11 cellular contexts compared by ENCODE assay signal in the genomic region with DNA sequence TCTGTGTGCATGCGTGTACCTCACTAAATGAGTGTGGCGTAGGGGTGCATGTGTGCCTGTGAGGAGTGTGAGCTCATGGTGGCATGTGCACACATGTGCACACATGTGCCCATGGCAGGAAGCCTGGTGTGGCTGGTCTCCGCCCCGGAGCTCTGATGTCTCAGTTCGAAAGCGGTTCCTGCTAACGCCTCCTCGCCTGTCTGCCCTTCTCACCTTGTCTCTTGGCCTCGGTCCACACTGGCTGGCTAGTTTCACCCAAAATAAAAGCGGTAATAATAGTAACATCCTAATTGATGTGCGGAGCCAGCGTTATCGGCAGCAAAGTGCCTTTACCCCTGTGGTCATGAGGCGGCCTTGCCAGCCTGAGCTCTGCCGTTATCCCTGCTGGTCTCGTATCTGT.
DNase-seq lines count a peak whose midpoint lies in the region; ATAC-seq and TF ChIP-seq lines count a peak whose summit lies in the region.
"Had no signal": no experiment of that assay in that cellular context is flagged by ENCODE, and none has a peak within 500 bp of the region (broad histone marks: within the 10 kb centered on the region; RNA-seq: fewer than 3 reads in every experiment).

No MANE protein-coding gene starts in this region.

- H3K4ac ChIP-seq in trophoblast cell (ENCODE audit: low read depth, low read length) = no peak overlapping the region

- no peak overlapping the region for H3K23ac ChIP-seq in trophoblast cell (ENCODE audit: low read length)

- H3F3A ChIP-seq in GM23338 (replicated peaks; ENCODE audit: low read depth) = no peaks in the 10 kb centered on the region

- H3K27me3 ChIP-seq in BLaER1 treated with 17β-estradiol and CSF1 and Interleukin-3, amounts not matched to agents 10 nM and 100 nM = no peaks in the 10 kb centered on the region; a peak in 1 of 22 replicates
- H3K27me3 ChIP-seq in GM23338 (ENCODE audit: insufficient read depth) (no peaks in the 10 kb centered on the region), trophoblast cell (ENCODE audit: insufficient read depth, low read length) (no peaks in the 10 kb centered on the region)
- H3K27me3 ChIP-seq: BE2C had no signal

- CTCF ChIA-PET in WTC11 (lab: Charles Lee) = no interaction called here

- no peak overlapping the region for H2BK120ac ChIP-seq in trophoblast cell (ENCODE audit: insufficient read depth, low read length, poor library complexity)

- H3K79me1 ChIP-seq in trophoblast cell (ENCODE audit: low read length) = no peaks in the 10 kb centered on the region

- no peaks in the 10 kb centered on the region for H3K9me3 Mint-ChIP-seq in GM23338
- H3K9me3 Mint-ChIP-seq in WTC11 = no peaks in the 10 kb centered on the region
- H3K9me3 Mint-ChIP-seq: CD8-positive, alpha-beta memory T cell had no signal

- H3K79me2 ChIP-seq in GM23338 (replicated peaks; ENCODE audit: insufficient read depth) (no peaks in the 10 kb centered on the region), trophoblast cell (ENCODE audit: control insufficient read depth, insufficient read depth, low read length, poor library complexity) (no peaks in the 10 kb centered on the region)

- ATAC-seq in GM23338 = no peak
- no peak for ATAC-seq in WTC11
- no peak for ATAC-seq in HG02885 (IDR thresholded peaks at IDR 0.05; ENCODE audit: poor library complexity, unreplicated experiment)
- ATAC-seq: A549 had no signal

- H3K27me3 Mint-ChIP-seq in GM23338 (ENCODE audit: insufficient read depth, low read depth, poor library complexity) (peaks cover 2% of the 10 kb centered on the region), WTC11 (ENCODE audit: low read depth) (no peaks in the 10 kb centered on the region)

- no peak overlapping the region for H2AK5ac ChIP-seq in trophoblast cell (ENCODE audit: low read length)

- H3K18ac ChIP-seq in trophoblast cell (ENCODE audit: low read length) = no peak overlapping the region

- no peak overlapping the region for H2BK12ac ChIP-seq in trophoblast cell (ENCODE audit: low read length)

- H3K4me1 ChIP-seq in BLaER1 treated with 17β-estradiol and CSF1 and Interleukin-3, amounts not matched to agents 10 nM and 100 nM = peaks cover 43 to 100% (median 98%) of the 10 kb centered on the region in 10 experiments
- H3K4me1 ChIP-seq in GM23338 (ENCODE audit: insufficient read depth) = no peaks in the 10 kb centered on the region
- no peaks in the 10 kb centered on the region for H3K4me1 ChIP-seq in trophoblast cell (ENCODE audit: control insufficient read depth in 1 of 2, insufficient read depth in 2 of 2, low read length in 2 of 2)
- H3K4me1 ChIP-seq: A549, BE2C, HAP-1 had no signal

- no peak overlapping the region for H4K12ac ChIP-seq in trophoblast cell (ENCODE audit: low read depth, low read length)

- 0 out of 2 replicates have a peak overlapping the region, but pooled peaks have one; percentile 34 for H3K27ac Mint-ChIP-seq in GM23338
- H3K27ac Mint-ChIP-seq in WTC11 = peak overlapping the region; percentile 22

- no peak overlapping the region for H3K14ac ChIP-seq in trophoblast cell (ENCODE audit: low read length)

- peak overlapping the region in 6 of 11 experiments; percentile 58 to 92 (median 82); a peak in 11 of 22 replicates for H3K27ac ChIP-seq in BLaER1 treated with 17β-estradiol and CSF1 and Interleukin-3, amounts not matched to agents 10 nM and 100 nM
- H3K27ac ChIP-seq in GM23338 (ENCODE audit: low read depth) (no peak overlapping the region), trophoblast cell (ENCODE audit: low read depth, low read length) (no peak overlapping the region)
- H3K27ac ChIP-seq: A549 had no signal

- H3K4me3 Mint-ChIP-seq in GM23338 (no peak overlapping the region), WTC11 (no peak overlapping the region)
- H3K4me3 Mint-ChIP-seq: CD8-positive, alpha-beta memory T cell had no signal

- DNase-seq in GM23338 (ENCODE audit: low spot score) = no peak
- no peak for DNase-seq in WTC11 (ENCODE audit: low spot score)
- no peak for DNase-seq in trophoblast cell
- no peak for DNase-seq in KG1 (lab: John Stamatoyannopoulos, UW)
- DNase-seq: BE2C; CD8-positive, alpha-beta memory T cell; GOT3 had no signal

- no peaks in the 10 kb centered on the region for H3K36me3 ChIP-seq in BLaER1 treated with 17β-estradiol and CSF1 and Interleukin-3, amounts not matched to agents 10 nM and 100 nM
- H3K36me3 ChIP-seq in GM23338 (ENCODE audit: insufficient read depth) = no peaks in the 10 kb centered on the region
- no peaks in the 10 kb centered on the region for H3K36me3 ChIP-seq in trophoblast cell (ENCODE audit: control insufficient read depth in 1 of 2, insufficient read depth in 2 of 2, low read length in 2 of 2)
- H3K36me3 ChIP-seq: BE2C, HAP-1 had no signal

- H4K8ac ChIP-seq in trophoblast cell (ENCODE audit: low read depth, low read length) = no peak overlapping the region

- peaks cover 3% of the 10 kb centered on the region; the same call in 1 of the 3 replicates for H3K4me1 Mint-ChIP-seq in GM23338
- no peaks in the 10 kb centered on the region for H3K4me1 Mint-ChIP-seq in WTC11

- no peak overlapping the region for H4K91ac ChIP-seq in trophoblast cell (ENCODE audit: low read depth, low read length)

- H3K36me3 Mint-ChIP-seq in GM23338 (ENCODE audit: low read depth) = no peaks in the 10 kb centered on the region
- no peaks in the 10 kb centered on the region for H3K36me3 Mint-ChIP-seq in WTC11
- H3K36me3 Mint-ChIP-seq: CD8-positive, alpha-beta memory T cell had no signal

- no peak overlapping the region for H2BK5ac ChIP-seq in trophoblast cell (ENCODE audit: low read depth, low read length, poor library complexity)

- H3K9me2 ChIP-seq in GM23338 (ENCODE audit: insufficient read depth) = no peaks in the 10 kb centered on the region

- H3K9me3 ChIP-seq in BLaER1 treated with 17β-estradiol and CSF1 and Interleukin-3, amounts not matched to agents 10 nM and 100 nM (replicated peaks in 1 of 11) = no peaks in the 10 kb centered on the region
- H3K9me3 ChIP-seq in trophoblast cell (ENCODE audit: insufficient read depth, low read depth, low read length) = peaks cover 2% of the 10 kb centered on the region
- H3K9me3 ChIP-seq: A549, HAP-1 had no signal

- POLR2A ChIA-PET in WTC11 (lab: Charles Lee) = no interaction called here

- WGBS in trophoblast cell (ENCODE audit: extremely low coverage, insufficient coverage, insufficient read length) = no CpG with 5 or more reads among the region's 16 CpGs

- no peak for TF ChIP-seq CTCF in GM23338 (conservative IDR thresholded peaks at IDR 0.05; ENCODE audit: low read depth in 2 of 2)
- TF ChIP-seq CTCF in WTC11 (IDR thresholded peaks at IDR 0.05) = no peak

- H3K9ac ChIP-seq in BLaER1 treated with 17β-estradiol and CSF1 and Interleukin-3, amounts not matched to agents 10 nM and 100 nM = peak overlapping the region in 4 of 11 experiments; percentile 70 to 83 (median 74); a peak in 6 of 22 replicates
- no peak overlapping the region for H3K9ac ChIP-seq in trophoblast cell (ENCODE audit: low read length)

- no peak overlapping the region for H2AFZ ChIP-seq in GM23338
- no peak overlapping the region for H2AFZ ChIP-seq in trophoblast cell (ENCODE audit: insufficient read depth, low read length, poor library complexity)

- peaks cover 0 to 68% (median 5%) of the 10 kb centered on the region in 11 experiments; a peak in 7 of 22 replicates for H4K20me1 ChIP-seq in BLaER1 treated with 17β-estradiol and CSF1 and Interleukin-3, amounts not matched to agents 10 nM and 100 nM
- H4K20me1 ChIP-seq in GM23338 (replicated peaks; ENCODE audit: insufficient read depth) = no peaks in the 10 kb centered on the region

- no peak overlapping the region; a peak in 1 of 20 replicates for H3K4me3 ChIP-seq in BLaER1 treated with 17β-estradiol and CSF1 and Interleukin-3, amounts not matched to agents 10 nM and 100 nM
- H3K4me3 ChIP-seq in GM23338 (no peak overlapping the region), trophoblast cell (ENCODE audit: low read depth, low read length) (peak overlapping the region; percentile 14)
- H3K4me3 ChIP-seq: A549, HAP-1 had no signal

- H3K4me2 ChIP-seq in BLaER1 treated with 17β-estradiol and CSF1 and Interleukin-3, amounts not matched to agents 10 nM and 100 nM = peak overlapping the region in 10 of 11 experiments; percentile 59 to 98 (median 90); a peak in 19 of 22 replicates
- H3K4me2 ChIP-seq in GM23338 (no peak overlapping the region), trophoblast cell (ENCODE audit: low read length) (no peak overlapping the region)
- H3K4me2 ChIP-seq: A549 had no signal

TF ChIP-seq in GM23338, 12 proteins besides CTCF, POLR2A, EP300 and RAD21 (continues in another document):
- no peak for TF ChIP-seq JUNB (IDR thresholded peaks at IDR 0.05; ENCODE audit: unreplicated experiment)

TF ChIP-seq in WTC11, 78 proteins besides CTCF, POLR2A, EP300 and RAD21 (continues in another document):
- TF ChIP-seq ZNF263 (CRISPR knock-in tag; IDR thresholded peaks at IDR 0.05; ENCODE audit: low read depth) (no peak), OVOL2 (CRISPR knock-in tag; IDR thresholded peaks at IDR 0.05; ENCODE audit: borderline replicate concordance) (no peak), NFATC4 (CRISPR knock-in tag; IDR thresholded peaks at IDR 0.05) (no peak), CREM (CRISPR knock-in tag; IDR thresholded peaks at IDR 0.05) (no peak), SOX15 (CRISPR knock-in tag; IDR thresholded peaks at IDR 0.05) (no peak), CREB1 (CRISPR knock-in tag; IDR thresholded peaks at IDR 0.05) (no peak), JUN (CRISPR knock-in tag; IDR thresholded peaks at IDR 0.05) (no peak)
- TF ChIP-seq, protein P1, sequence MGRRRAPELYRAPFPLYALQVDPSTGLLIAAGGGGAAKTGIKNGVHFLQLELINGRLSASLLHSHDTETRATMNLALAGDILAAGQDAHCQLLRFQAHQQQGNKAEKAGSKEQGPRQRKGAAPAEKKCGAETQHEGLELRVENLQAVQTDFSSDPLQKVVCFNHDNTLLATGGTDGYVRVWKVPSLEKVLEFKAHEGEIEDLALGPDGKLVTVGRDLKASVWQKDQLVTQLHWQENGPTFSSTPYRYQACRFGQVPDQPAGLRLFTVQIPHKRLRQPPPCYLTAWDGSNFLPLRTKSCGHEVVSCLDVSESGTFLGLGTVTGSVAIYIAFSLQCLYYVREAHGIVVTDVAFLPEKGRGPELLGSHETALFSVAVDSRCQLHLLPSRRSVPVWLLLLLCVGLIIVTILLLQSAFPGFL (CRISPR knock-in tag; IDR thresholded peaks at IDR 0.05; ENCODE audit: borderline replicate concordance) = no peak
- TF ChIP-seq, protein P2, sequence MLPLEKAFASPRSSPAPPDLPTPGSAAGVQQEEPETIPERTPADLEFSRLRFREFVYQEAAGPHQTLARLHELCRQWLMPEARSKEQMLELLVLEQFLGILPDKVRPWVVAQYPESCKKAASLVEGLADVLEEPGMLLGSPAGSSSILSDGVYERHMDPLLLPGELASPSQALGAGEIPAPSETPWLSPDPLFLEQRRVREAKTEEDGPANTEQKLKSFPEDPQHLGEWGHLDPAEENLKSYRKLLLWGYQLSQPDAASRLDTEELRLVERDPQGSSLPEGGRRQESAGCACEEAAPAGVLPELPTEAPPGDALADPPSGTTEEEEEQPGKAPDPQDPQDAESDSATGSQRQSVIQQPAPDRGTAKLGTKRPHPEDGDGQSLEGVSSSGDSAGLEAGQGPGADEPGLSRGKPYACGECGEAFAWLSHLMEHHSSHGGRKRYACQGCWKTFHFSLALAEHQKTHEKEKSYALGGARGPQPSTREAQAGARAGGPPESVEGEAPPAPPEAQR (CRISPR knock-in tag; IDR thresholded peaks at IDR 0.05) = no peak

Comparison
In these comparisons a context has a peak if more than half of its experiments do, and no peak if none do; other contexts are left out.
1. H3K27ac ChIP-seq: peak in BLaER1 treated with 17β-estradiol and CSF1 and Interleukin-3, amounts not matched to agents 10 nM and 100 nM (6 of 11); none in GM23338 (single experiment) and trophoblast cell (single experiment).
2. H3K4me2 ChIP-seq: peak in BLaER1 treated with 17β-estradiol and CSF1 and Interleukin-3, amounts not matched to agents 10 nM and 100 nM (10 of 11); none in GM23338 (single experiment) and trophoblast cell (single experiment).